Comparison of ENCODE assay signal across 8 cellular contexts in genomic region chr2:71154798-71155197, GRCh38. TPM values are rescaled to one million over a fixed set of nuclear protein-coding genes. Genes with fewer than 3 reads are reported as not detected.
DNase-seq lines count a peak whose midpoint lies in the region; ATAC-seq and TF ChIP-seq lines count a peak whose summit lies in the region.

No MANE protein-coding gene starts in this region.

- peak; percentile 26 for DNase-seq in stimulated activated CD4-positive, alpha-beta T cell treated with anti-CD3 and anti-CD28 coated beads, Interleukin-1b, Interleukin-23, amount 100 ng/mL, for 48 hours
- no peak for DNase-seq in stimulated activated CD4-positive, alpha-beta T cell treated with anti-CD3 and anti-CD28 coated beads, Interleukin-4, amount 100 ng/mL, for 4 hours
- DNase-seq in activated CD4-positive, alpha-beta T cell treated with anti-CD3 and anti-CD28 coated beads, Interleukin-2, amount 10 ng/mL, durations not matched to agents 7 days and 5 days = peak; percentile 24
- DNase-seq in progenitor cell of endocrine pancreas (ENCODE audit: low spot score, unreplicated experiment) (no peak), natural killer cell (no peak), NCI-H1417 (lab: John Stamatoyannopoulos, UW) (no peak), AG08396 (ENCODE audit: low spot score) (no peak)

- intact Hi-C loops in natural killer cell (cut with micrococcal nuclease) = no loop called here

- peaks cover 2% of the 10 kb centered on the region for H3K27me3 Mint-ChIP-seq in activated CD4-positive, alpha-beta T cell treated with anti-CD3 and anti-CD28 coated beads, Interleukin-2, amount 10 ng/mL, durations not matched to agents 7 days and 5 days
- peaks cover 18% of the 10 kb centered on the region for H3K27me3 Mint-ChIP-seq in progenitor cell of endocrine pancreas
- peaks cover 7 to 11% of the 10 kb centered on the region in 2 donors for H3K27me3 Mint-ChIP-seq in natural killer cell (ENCODE audit: low read depth in 2 of 2)

- TF ChIP-seq CTCF in progenitor cell of endocrine pancreas (IDR thresholded peaks at IDR 0.05; ENCODE audit: unreplicated experiment) (peak; percentile 13), natural killer cell (IDR thresholded peaks at IDR 0.05) (no peak)

- no peak overlapping the region for H3K4me3 Mint-ChIP-seq in activated CD4-positive, alpha-beta T cell treated with anti-CD3 and anti-CD28 coated beads, Interleukin-2, amount 10 ng/mL, durations not matched to agents 7 days and 5 days
- H3K4me3 Mint-ChIP-seq in progenitor cell of endocrine pancreas (ENCODE audit: low read depth) (no peak overlapping the region), natural killer cell (no peak overlapping the region)

- CTCF ChIA-PET in activated CD4-positive, alpha-beta T cell treated with anti-CD3 and anti-CD28 coated beads, Interleukin-2, amount 10 ng/mL, durations not matched to agents 7 days and 5 days (lab: Charles Lee) = interaction anchor here (0.6 to 2.4 kb wide), 2 partner anchors 11 to 221 kb away, joined by 3 to 5 read pairs; no protein-coding TSS in a partner anchor

- H3K36me3 Mint-ChIP-seq in activated CD4-positive, alpha-beta T cell treated with anti-CD3 and anti-CD28 coated beads, Interleukin-2, amount 10 ng/mL, durations not matched to agents 7 days and 5 days (ENCODE audit: low read depth) = peaks cover 4% of the 10 kb centered on the region
- peaks cover 4% of the 10 kb centered on the region for H3K36me3 Mint-ChIP-seq in progenitor cell of endocrine pancreas (ENCODE audit: insufficient read depth)
- peaks cover 6% of the 10 kb centered on the region for H3K36me3 Mint-ChIP-seq in natural killer cell

- H3K4me1 Mint-ChIP-seq in activated CD4-positive, alpha-beta T cell treated with anti-CD3 and anti-CD28 coated beads, Interleukin-2, amount 10 ng/mL, durations not matched to agents 7 days and 5 days = peaks cover 4% of the 10 kb centered on the region
- H3K4me1 Mint-ChIP-seq in progenitor cell of endocrine pancreas (ENCODE audit: low read depth) (no peaks in the 10 kb centered on the region), natural killer cell (peaks cover 6 to 7% of the 10 kb centered on the region in 2 donors)

- no peaks in the 10 kb centered on the region for H3K9me3 Mint-ChIP-seq in activated CD4-positive, alpha-beta T cell treated with anti-CD3 and anti-CD28 coated beads, Interleukin-2, amount 10 ng/mL, durations not matched to agents 7 days and 5 days
- H3K9me3 Mint-ChIP-seq in progenitor cell of endocrine pancreas (ENCODE audit: low read depth) (no peaks in the 10 kb centered on the region), natural killer cell (no peaks in the 10 kb centered on the region)

- peak; percentile 64 for ATAC-seq in HG03521 (IDR thresholded peaks at IDR 0.05; ENCODE audit: unreplicated experiment)
- no peak for ATAC-seq in natural killer cell

- POLR2A ChIA-PET in activated CD4-positive, alpha-beta T cell treated with anti-CD3 and anti-CD28 coated beads, Interleukin-2, amount 10 ng/mL, durations not matched to agents 7 days and 5 days (lab: Charles Lee) = no interaction called here

- H3K27ac Mint-ChIP-seq in activated CD4-positive, alpha-beta T cell treated with anti-CD3 and anti-CD28 coated beads, Interleukin-2, amount 10 ng/mL, durations not matched to agents 7 days and 5 days = peak overlapping the region; percentile 20
- no peak overlapping the region for H3K27ac Mint-ChIP-seq in progenitor cell of endocrine pancreas
- H3K27ac Mint-ChIP-seq in natural killer cell = no peak overlapping the region

RNA-seq across cellular contexts. Expression of gene MPHOSPH10, which starts 24.4 kb away (rescaled TPM):
- 10 to 100 TPM; 36.4 to 44.1 TPM for total RNA-seq in activated CD4-positive, alpha-beta T cell treated with anti-CD3 and anti-CD28 coated beads, Interleukin-2, amount 10 ng/mL, durations not matched to agents 7 days and 5 days
- total RNA-seq in progenitor cell of endocrine pancreas (55.4 and 69.2 TPM in 2 replicates), natural killer cell (10 to 100 TPM; 27.9 to 34.2 (median 31.4) TPM)

RNA-seq across cellular contexts. Expression of gene MCEE, which starts 24.8 kb away (rescaled TPM):
- 10 to 100 TPM; 13.5 to 15.3 TPM for total RNA-seq in activated CD4-positive, alpha-beta T cell treated with anti-CD3 and anti-CD28 coated beads, Interleukin-2, amount 10 ng/mL, durations not matched to agents 7 days and 5 days
- total RNA-seq in progenitor cell of endocrine pancreas = 14.4 and 15.2 TPM in 2 replicates
- total RNA-seq in natural killer cell = 10 to 100 TPM in 1 of 3 donors, 1 to 10 TPM in 2; 8.4 to 10.4 (median 8.7) TPM

Comparison
In these comparisons a context has a peak if more than half of its experiments do, and no peak if none do; other contexts are left out.
1. DNase-seq: peak in stimulated activated CD4-positive, alpha-beta T cell treated with anti-CD3 and anti-CD28 coated beads, Interleukin-1b, Interleukin-23, amount 100 ng/mL, for 48 hours (single experiment) and activated CD4-positive, alpha-beta T cell treated with anti-CD3 and anti-CD28 coated beads, Interleukin-2, amount 10 ng/mL, durations not matched to agents 7 days and 5 days (single experiment); none in stimulated activated CD4-positive, alpha-beta T cell treated with anti-CD3 and anti-CD28 coated beads, Interleukin-4, amount 100 ng/mL, for 4 hours (0 of 2), progenitor cell of endocrine pancreas (single experiment), natural killer cell (single experiment), NCI-H1417 (0 of 3) and AG08396 (single experiment).